In genomic region chr3:151660890-151661289, GRCh38 we compare ENCODE assay signal across 13 cellular contexts.
A peak's percentile ranks its signal among the peaks of the same experiment; 100 is the strongest.
DNase-seq lines count a peak whose midpoint lies in the region; ATAC-seq, FAIRE-seq and TF ChIP-seq lines count a peak whose summit lies in the region.
"Had no signal": no experiment of that assay in that cellular context is flagged by ENCODE, and none has a peak within 500 bp of the region (broad histone marks: within the 10 kb centered on the region; RNA-seq: fewer than 3 reads in every experiment).

No MANE protein-coding gene starts in this region.

- FAIRE-seq in K562 (lab: Jason Lieb, UNC): no peak
- FAIRE-seq: H54 had no signal

- H3K4me1 ChIP-seq in K562 (replicated peaks in 1 of 2; ENCODE audit: control insufficient read depth in 2 of 2, insufficient read depth in 2 of 2, low read length in 2 of 2) (no peaks in the 10 kb centered on the region), mesenchymal stem cell (ENCODE audit: control insufficient read depth, insufficient read depth, low read depth, low read length) (no peaks in the 10 kb centered on the region), left lung (no peaks in the 10 kb centered on the region)

- DNase-seq in AG10803 (ENCODE audit: low read depth): peak; percentile 11
- DNase-seq in KBM-7: peak; percentile 46
- DNase-seq in K562 (ENCODE audit: extremely low read depth in 1 of 4, low spot score in 3 of 4): no peak
- DNase-seq in mesenchymal stem cell: peak; percentile 6
- DNase-seq in left lung: no peak
- no peak for DNase-seq in activated T-cell treated with anti-CD3 and anti-CD28 coated beads, Interleukin-2, amount 50 U/mL, for 48 hours
- no peak for DNase-seq in kidney tubule cell (ENCODE audit: low spot score)
- DNase-seq: aorta; CD4-positive, alpha-beta T cell; erythroblast; left cardiac atrium had no signal

- H3K18ac ChIP-seq in mesenchymal stem cell (ENCODE audit: low read depth in 1 of 2, low read length in 2 of 2): no peak overlapping the region

- TF ChIP-seq EP300 in K562 (IDR thresholded peaks at IDR 0.05; ENCODE audit: low read length): no peak

- H3K27ac ChIP-seq in K562 (ENCODE audit: extremely low read depth, low read depth, low read length): no peak overlapping the region
- no peak overlapping the region for H3K27ac ChIP-seq in mesenchymal stem cell (ENCODE audit: low read length, poor library complexity, severe bottlenecking)
- H3K27ac ChIP-seq in left lung: no peak overlapping the region

- H3K36me3 ChIP-seq in K562 (ENCODE audit: control insufficient read depth, insufficient read depth, low read length): no peaks in the 10 kb centered on the region
- H3K36me3 ChIP-seq in mesenchymal stem cell (ENCODE audit: control insufficient read depth in 1 of 2, insufficient read depth in 2 of 2, low read depth in 1 of 2, low read length in 2 of 2): no peaks in the 10 kb centered on the region
- no peaks in the 10 kb centered on the region for H3K36me3 ChIP-seq in left lung

- no peak overlapping the region for H3K4me3 ChIP-seq in AG10803 (ENCODE audit: low read length)
- no peak overlapping the region for H3K4me3 ChIP-seq in K562
- H3K4me3 ChIP-seq in mesenchymal stem cell (ENCODE audit: insufficient read depth in 1 of 2, low read depth in 1 of 2, low read length in 2 of 2): no peak overlapping the region
- no peak overlapping the region for H3K4me3 ChIP-seq in left lung

- POLR2A ChIA-PET in K562 (lab: Yijun Ruan, JAX): no interaction called here

- no peak for ATAC-seq in K562
- ATAC-seq in left lung: no peak
- ATAC-seq in HG02870 (IDR thresholded peaks at IDR 0.05; ENCODE audit: unreplicated experiment): no peak
- ATAC-seq: left cardiac atrium had no signal

- no peak overlapping the region for H2AK5ac ChIP-seq in mesenchymal stem cell (ENCODE audit: low read length, severe bottlenecking)

- no peak overlapping the region for H2BK12ac ChIP-seq in mesenchymal stem cell (ENCODE audit: low read length in 2 of 2)

- no TSS peak for BruUV-seq in K562 (replicated peaks; lab: Mats Ljungman, UMichigan)

- intact Hi-C loops in K562 (cut with micrococcal nuclease) (loop anchor here (1.0 to 5.0 kb wide), 4 partner anchors 176 to 256 kb away; no protein-coding TSS in a partner anchor), left lung (cut with DNase I) (no loop called here)

- H3K9me1 ChIP-seq in K562 (ENCODE audit: control insufficient read depth, insufficient read depth, low read length): no peaks in the 10 kb centered on the region

- H4K8ac ChIP-seq in mesenchymal stem cell (ENCODE audit: low read length): no peak overlapping the region

- no peak overlapping the region for H3K14ac ChIP-seq in mesenchymal stem cell (ENCODE audit: low read length in 2 of 2)

- H3K27me3 ChIP-seq in K562 (ENCODE audit: control insufficient read depth in 2 of 2, insufficient read depth in 2 of 2, low read length in 2 of 2) (no peaks in the 10 kb centered on the region), mesenchymal stem cell (ENCODE audit: control insufficient read depth in 1 of 2, insufficient read depth in 1 of 2, low read length in 2 of 2) (no peaks in the 10 kb centered on the region), left lung (no peaks in the 10 kb centered on the region)

- no peak overlapping the region for H4K91ac ChIP-seq in mesenchymal stem cell (ENCODE audit: low read length)

- no peak overlapping the region for H3K23ac ChIP-seq in mesenchymal stem cell (ENCODE audit: low read length in 2 of 2)

- no peak overlapping the region for H2BK5ac ChIP-seq in mesenchymal stem cell (ENCODE audit: low read depth, low read length, poor library complexity, severe bottlenecking)

- no peaks in the 10 kb centered on the region for H3K79me1 ChIP-seq in mesenchymal stem cell (replicated peaks; ENCODE audit: low read length, poor library complexity, severe bottlenecking)

- H3K9ac ChIP-seq in K562 (ENCODE audit: insufficient read depth in 1 of 2, low read depth in 2 of 2, low read length in 2 of 2) (no peak overlapping the region), mesenchymal stem cell (ENCODE audit: low read length) (peak overlapping the region; percentile 40)

- CTCF ChIA-PET in K562 (lab: Yijun Ruan, JAX; ENCODE audit: low intra/inter-chr PET ratio): interaction anchor here (1.2 to 1.3 kb wide), 2 partner anchors 193 to 222 kb away, joined by 4 to 6 read pairs; no protein-coding TSS in a partner anchor

- H3K4ac ChIP-seq in mesenchymal stem cell (ENCODE audit: low read depth in 1 of 2, low read length in 2 of 2): no peak overlapping the region

- no peak for TF ChIP-seq POLR2A in K562 (conservative IDR thresholded peaks at IDR 0.05)

- H2BK15ac ChIP-seq in mesenchymal stem cell (ENCODE audit: low read depth, poor library complexity, severe bottlenecking): no peak overlapping the region

- TF ChIP-seq CTCF in AG10803 (conservative IDR thresholded peaks at IDR 0.05; ENCODE audit: low read length): peak; percentile 30; the same call in 1 of the 2 replicates
- peak in 1 of 3 experiments; percentile 35; a peak in 2 of 6 replicates for TF ChIP-seq CTCF in K562 (IDR thresholded peaks at IDR 0.05 in 2 of 3, conservative IDR thresholded peaks at IDR 0.05 in 1 of 3; ENCODE audit: insufficient read depth in 2 of 3, low read depth in 1 of 3, low read length in 3 of 3)
- TF ChIP-seq CTCF in left lung (IDR thresholded peaks at IDR 0.05): peak in 1 of 2 donors; percentile 21

- H3K79me2 ChIP-seq in K562 (ENCODE audit: control insufficient read depth, insufficient read depth, low read length): no peaks in the 10 kb centered on the region

- no peak overlapping the region for H3K4me2 ChIP-seq in K562 (ENCODE audit: insufficient read depth, low read length)
- no peak overlapping the region for H3K4me2 ChIP-seq in mesenchymal stem cell (ENCODE audit: low read length, poor library complexity, severe bottlenecking)

- H2AFZ ChIP-seq in K562 (ENCODE audit: low read depth, low read length): peak overlapping the region; percentile 15; the same call in 1 of the 2 replicates
- no peak overlapping the region for H2AFZ ChIP-seq in mesenchymal stem cell (ENCODE audit: low read depth, low read length)

- H4K20me1 ChIP-seq in K562 (replicated peaks; ENCODE audit: control insufficient read depth, insufficient read depth, low read length): no peaks in the 10 kb centered on the region

- H2BK120ac ChIP-seq in mesenchymal stem cell (ENCODE audit: low read depth, low read length): no peak overlapping the region

- 26% methylated on average over 4 of the region's 4 CpGs for WGBS in K562 (ENCODE audit: insufficient coverage, low coverage, missing lambda C conversion rate)
- WGBS in mesenchymal stem cell: 100% methylated on average over 1 of the region's 4 CpGs

- in situ Hi-C loops in KBM-7 (cut with MboI; ENCODE audit: low pct_unique_long_range_greater_than_20kb, low sequenced_read_pairs): no loop called here
- in situ Hi-C loops in K562 (cut with MboI): no loop called here

- peak in 1 of 2 experiments; percentile 61; a peak in 3 of 4 replicates for TF ChIP-seq RAD21 in K562 (CRISPR knock-in tag; conservative IDR thresholded peaks at IDR 0.05 in 1 of 2, IDR thresholded peaks at IDR 0.05 in 1 of 2)

- no peaks in the 10 kb centered on the region for H3K9me3 ChIP-seq in K562 (replicated peaks; ENCODE audit: control insufficient read depth, insufficient read depth, low read depth, low read length)
- no peaks in the 10 kb centered on the region for H3K9me3 ChIP-seq in mesenchymal stem cell (ENCODE audit: control insufficient read depth, low read length)
- H3K9me3 ChIP-seq in left lung: no peaks in the 10 kb centered on the region

TF ChIP-seq in K562, 482 proteins besides CTCF, POLR2A, EP300 and RAD21:
- TF ChIP-seq KDM2B (CRISPR knock-in tag; IDR thresholded peaks at IDR 0.05) (no peak), ZNF41 (CRISPR knock-in tag; conservative IDR thresholded peaks at IDR 0.05) (no peak), POLR3G (IDR thresholded peaks at IDR 0.05; ENCODE audit: extremely low read depth, insufficient read length, insufficient replicate concordance) (no peak), HLTF (IDR thresholded peaks at IDR 0.05) (no peak), CC2D1A (IDR thresholded peaks at IDR 0.05) (no peak), ZNF717 (CRISPR knock-in tag; IDR thresholded peaks at IDR 0.05) (no peak), SRSF9 (IDR thresholded peaks at IDR 0.05; ENCODE audit: borderline replicate concordance, low read depth, low read length) (no peak), SRSF3 (IDR thresholded peaks at IDR 0.05; ENCODE audit: insufficient read depth, low read length) (no peak), SRSF7 (optimal IDR thresholded peaks at IDR 0.05; ENCODE audit: low read depth, low read length) (no peak), ATF4 (CRISPR knock-in tag; IDR thresholded peaks at IDR 0.05) (no peak)

Comparison
In these comparisons a context has a peak if more than half of its experiments do, and no peak if none do; other contexts are left out.
1. DNase-seq: peak in AG10803 (single experiment), KBM-7 (single experiment) and mesenchymal stem cell (single experiment); none in K562 (0 of 4), left lung (0 of 2), activated T-cell treated with anti-CD3 and anti-CD28 coated beads, Interleukin-2, amount 50 U/mL, for 48 hours (0 of 2) and kidney tubule cell (single experiment).